Comparison of ENCODE assay signal across 8 cellular contexts in genomic region chr17:21404106-21404505, GRCh38. TPM values are rescaled to one million over a fixed set of nuclear protein-coding genes. Genes with fewer than 3 reads are reported as not detected.
A peak's percentile ranks its signal among the peaks of the same experiment; 100 is the strongest.
DNase-seq lines count a peak whose midpoint lies in the region; ATAC-seq, FAIRE-seq and TF ChIP-seq lines count a peak whose summit lies in the region.
"Not testable (repeated sequence)": the region's sequence is repeated elsewhere in the genome, so short reads cannot be mapped to it uniquely, and the experiment has no call there.
"Had no signal": no experiment of that assay in that cellular context is flagged by ENCODE, and none has a peak within 500 bp of the region (broad histone marks: within the 10 kb centered on the region; RNA-seq: fewer than 3 reads in every experiment).

No MANE protein-coding gene starts in this region.

- not testable (repeated sequence) for H3K9me3 Mint-ChIP-seq in chondrocyte (ENCODE audit: low read depth)

- H3K27me3 ChIP-seq in BLaER1 treated with 17β-estradiol and CSF1 and Interleukin-3, amounts not matched to agents 10 nM and 100 nM; left ventricle myocardium inferior (ENCODE audit: low read depth); gastrocnemius medialis: not testable (repeated sequence)

- H4K20me1 ChIP-seq in BLaER1 treated with 17β-estradiol and CSF1 and Interleukin-3, amounts not matched to agents 10 nM and 100 nM, result peaks cover 0 to 79% (median 0%) of the 10 kb centered on the region in 11 experiments; a peak in 10 of 22 replicates

- H3K4me3 ChIP-seq in BLaER1 treated with 17β-estradiol and CSF1 and Interleukin-3, amounts not matched to agents 10 nM and 100 nM; left ventricle myocardium inferior; kidney (ENCODE audit: low read length in 2 of 2); gastrocnemius medialis: not testable (repeated sequence)

- H3K9ac ChIP-seq in BLaER1 treated with 17β-estradiol and CSF1 and Interleukin-3, amounts not matched to agents 10 nM and 100 nM; kidney (ENCODE audit: low read length in 2 of 2): not testable (repeated sequence)

- not testable (repeated sequence) for H3K27me3 Mint-ChIP-seq in chondrocyte (ENCODE audit: low read depth)

- H3K4me1 Mint-ChIP-seq in chondrocyte (ENCODE audit: low read depth), result peaks cover 26% of the 10 kb centered on the region

- not testable (repeated sequence) for H3K27ac Mint-ChIP-seq in chondrocyte (ENCODE audit: unreplicated experiment)

- H3K27ac ChIP-seq in BLaER1 treated with 17β-estradiol and CSF1 and Interleukin-3, amounts not matched to agents 10 nM and 100 nM, result peak overlapping the region in 3 of 11 experiments; percentile 70 to 77 (median 73); a peak in 5 of 22 replicates
- H3K27ac ChIP-seq in left ventricle myocardium inferior (replicated peaks), result peak overlapping the region; percentile 83
- H3K27ac ChIP-seq in kidney (ENCODE audit: low read depth in 2 of 2, low read length in 2 of 2), result not testable (repeated sequence)
- H3K27ac ChIP-seq in gastrocnemius medialis, result peak overlapping the region; percentile 24 to 81 (median 75)

- TF ChIP-seq POLR2A in gastrocnemius medialis (IDR thresholded peaks at IDR 0.05), result not testable (repeated sequence)

- H3K4me3 Mint-ChIP-seq in chondrocyte (ENCODE audit: unreplicated experiment), result not testable (repeated sequence)

- H3K4me2 ChIP-seq in BLaER1 treated with 17β-estradiol and CSF1 and Interleukin-3, amounts not matched to agents 10 nM and 100 nM, result peak overlapping the region in 8 of 11 experiments; percentile 48 to 75 (median 70); a peak in 12 of 22 replicates

- not testable (repeated sequence) for H3K36me3 Mint-ChIP-seq in chondrocyte (ENCODE audit: low read depth)

- peak; percentile 66 for DNase-seq in chondrocyte (ENCODE audit: low spot score)
- DNase-seq in left ventricle myocardium inferior; gastrocnemius medialis; urothelium cell line (ENCODE audit: low spot score): not testable (repeated sequence)
- peak; percentile 27 for DNase-seq in kidney

- not testable (repeated sequence) for FAIRE-seq in kidney (lab: Jason Lieb, UNC)
- peak; percentile 79 for FAIRE-seq in urothelium cell line (lab: Jason Lieb, UNC)

- peaks cover 0 to 17% (median 0%) of the 10 kb centered on the region in 11 experiments; a peak in 8 of 22 replicates for H3K36me3 ChIP-seq in BLaER1 treated with 17β-estradiol and CSF1 and Interleukin-3, amounts not matched to agents 10 nM and 100 nM
- not testable (repeated sequence) for H3K36me3 ChIP-seq in left ventricle myocardium inferior; kidney (ENCODE audit: control insufficient read depth in 1 of 2, insufficient read depth in 2 of 2, low read length in 2 of 2); gastrocnemius medialis

- in situ Hi-C loops in gastrocnemius medialis (cut with MboI; ENCODE audit: low sequenced_read_pairs in 4 of 4), result loop anchor here (25.0 kb wide), 1 partner anchor 308 kb away; no protein-coding TSS in a partner anchor

- ATAC-seq in gastrocnemius medialis, result not testable (repeated sequence)

- not testable (repeated sequence) for H3K9me3 ChIP-seq in BLaER1 treated with 17β-estradiol and CSF1 and Interleukin-3, amounts not matched to agents 10 nM and 100 nM (replicated peaks in 1 of 11); left ventricle myocardium inferior (replicated peaks); kidney (ENCODE audit: control insufficient read depth in 1 of 2, low read length in 2 of 2); gastrocnemius medialis

- peaks cover 26 to 64% (median 47%) of the 10 kb centered on the region in 10 experiments for H3K4me1 ChIP-seq in BLaER1 treated with 17β-estradiol and CSF1 and Interleukin-3, amounts not matched to agents 10 nM and 100 nM
- H3K4me1 ChIP-seq in left ventricle myocardium inferior, result peaks cover 50% of the 10 kb centered on the region
- not testable (repeated sequence) for H3K4me1 ChIP-seq in kidney (ENCODE audit: control insufficient read depth in 1 of 2, insufficient read depth in 1 of 2, low read depth in 1 of 2, low read length in 2 of 2)
- peaks cover 23 to 31% of the 10 kb centered on the region in 2 donors for H3K4me1 ChIP-seq in gastrocnemius medialis

- intact Hi-C loops in left ventricle myocardium inferior (cut with micrococcal nuclease); kidney (cut with DNase I); gastrocnemius medialis (cut with DNase I; ENCODE audit: low total_unique reads): not testable (repeated sequence)

- TF ChIP-seq CTCF in chondrocyte (IDR thresholded peaks at IDR 0.05); left ventricle myocardium inferior (IDR thresholded peaks at IDR 0.05; ENCODE audit: borderline replicate concordance); kidney (IDR thresholded peaks at IDR 0.05; ENCODE audit: borderline replicate concordance, extremely low read depth, insufficient read depth); gastrocnemius medialis (IDR thresholded peaks at IDR 0.05 in 4 of 5, conservative IDR thresholded peaks at IDR 0.05 in 1 of 5): not testable (repeated sequence)

RNA-seq across cellular contexts. Expression of gene KCNJ12, which starts 27.9 kb away (rescaled TPM):
- 2.2 to 2.8 TPM (median 2.5 TPM) in 3 replicates for total RNA-seq in chondrocyte
- total RNA-seq in left ventricle myocardium inferior, result 12.3 TPM
- total RNA-seq in kidney, result 3.1 TPM
- 3.4 TPM for polyA plus RNA-seq in kidney (ENCODE audit: insufficient read depth, low read depth, low replicate concordance)
- total RNA-seq in gastrocnemius medialis, result 10 to 100 TPM; 18.2 to 35.7 (median 29.2) TPM
- total RNA-seq: CD8-positive, alpha-beta memory T cell had no signal
- polyA plus RNA-seq: CD4-positive, CD25-positive, alpha-beta regulatory T cell; CD8-positive, alpha-beta memory T cell had no signal
